ENCODE assay signal across 1 cellular context in the genomic region with DNA sequence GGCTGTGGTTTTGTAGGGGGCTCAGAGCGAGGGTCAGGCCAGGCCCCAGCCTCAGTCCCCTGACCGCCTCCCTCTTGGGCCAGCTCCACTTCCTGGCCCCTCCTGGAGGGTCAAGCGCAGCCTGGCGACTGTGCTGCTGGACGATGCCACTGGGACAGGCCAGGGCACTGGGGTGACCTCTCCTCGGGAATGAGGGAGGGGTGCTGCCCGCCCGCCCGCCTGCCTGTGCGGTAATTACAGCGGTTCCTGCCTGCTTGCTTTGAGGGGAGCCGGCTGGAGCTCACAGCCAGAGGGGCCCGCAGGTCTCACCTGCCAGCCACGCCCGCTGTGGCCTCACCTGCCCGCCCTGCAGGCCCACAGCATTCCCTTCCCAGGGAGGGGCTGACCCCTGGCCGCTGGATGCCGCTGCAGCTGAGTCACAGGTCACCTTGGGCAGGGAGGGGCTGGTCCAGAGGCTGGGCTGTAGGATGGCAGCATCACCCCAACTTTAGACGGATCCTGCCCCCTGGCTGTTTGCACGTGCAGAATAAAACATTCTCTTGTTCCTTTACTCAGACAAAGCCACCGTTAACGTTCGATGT.
TF ChIP-seq lines count a peak whose summit lies in the region.

No MANE protein-coding gene starts in this region.

TF ChIP-seq in IMR-90, 13 proteins besides CTCF, POLR2A, EP300 and RAD21 (continued from another document):
- no peak for TF ChIP-seq CEBPB (IDR thresholded peaks at IDR 0.05; ENCODE audit: low read depth, low read length)
TF ChIP-seq in IMR-90: peak in this region for 1.
